ENCODE assay signal across 1 cellular context in genomic region chr1:222240536-222241181, GRCh38.
A peak's percentile ranks its signal among the peaks of the same experiment; 100 is the strongest.
TF ChIP-seq lines count a peak whose summit lies in the region.

No MANE protein-coding gene starts in this region.

TF ChIP-seq in K562, 482 proteins besides CTCF, POLR2A, EP300 and RAD21 (continued from another document and continues in another):
- TF ChIP-seq HNRNPL (IDR thresholded peaks at IDR 0.05; ENCODE audit: low read depth, low read length) (no peak), SIX5 (IDR thresholded peaks at IDR 0.05; ENCODE audit: borderline replicate concordance in 1 of 2, insufficient read depth in 1 of 2, low read depth in 1 of 2, low read length in 2 of 2) (no peak), ZSCAN29 (IDR thresholded peaks at IDR 0.05) (no peak), ZEB2 (IDR thresholded peaks at IDR 0.05) (no peak), CTCFL (IDR thresholded peaks at IDR 0.05; ENCODE audit: borderline replicate concordance, insufficient read depth, low read depth, low read length, poor library complexity, severe bottlenecking) (no peak), ZNF444 (CRISPR knock-in tag; IDR thresholded peaks at IDR 0.05) (no peak), ZNF277 (CRISPR knock-in tag; IDR thresholded peaks at IDR 0.05; ENCODE audit: borderline replicate concordance) (no peak), KAT2B (IDR thresholded peaks at IDR 0.05; ENCODE audit: low read depth, low read length) (no peak), THRAP3 (IDR thresholded peaks at IDR 0.05; ENCODE audit: borderline replicate concordance) (no peak), SMARCC2 (IDR thresholded peaks at IDR 0.05; ENCODE audit: low read depth) (peak; percentile 54; the same call in 1 of the 2 replicates), ZNF197 (CRISPR knock-in tag; IDR thresholded peaks at IDR 0.05; ENCODE audit: low read depth) (no peak), ZNF764 (CRISPR knock-in tag; IDR thresholded peaks at IDR 0.05; ENCODE audit: low read depth) (no peak), TAL1 (IDR thresholded peaks at IDR 0.05) (peak; percentile 72), RFX7 (CRISPR knock-in tag; IDR thresholded peaks at IDR 0.05) (no peak), LARP7 (IDR thresholded peaks at IDR 0.05) (no peak), ZBTB17 (CRISPR knock-in tag; IDR thresholded peaks at IDR 0.05) (no peak), ZNF699 (CRISPR knock-in tag; IDR thresholded peaks at IDR 0.05; ENCODE audit: insufficient replicate concordance) (no peak), POLR3A (IDR thresholded peaks at IDR 0.05; ENCODE audit: borderline replicate concordance, extremely low read depth, insufficient read depth, insufficient read length) (no peak), JUND (IDR thresholded peaks at IDR 0.05; ENCODE audit: borderline replicate concordance, low read depth, low read length) (peak; percentile 80), JUND (tag; IDR thresholded peaks at IDR 0.05; ENCODE audit: borderline replicate concordance, low read depth, low read length) (peak; percentile 93; the same call in 2 of the 3 replicates), MEIS2 (IDR thresholded peaks at IDR 0.05; ENCODE audit: partially characterized antibody) (no peak), MGA (IDR thresholded peaks at IDR 0.05) (peak; percentile 60), DLX4 (CRISPR knock-in tag; IDR thresholded peaks at IDR 0.05) (no peak), PTRF (tag; IDR thresholded peaks at IDR 0.05) (no peak), MBD2 (IDR thresholded peaks at IDR 0.05; ENCODE audit: borderline replicate concordance, low read depth) (no peak), ZNF551 (CRISPR knock-in tag; IDR thresholded peaks at IDR 0.05) (no peak), NR4A1 (CRISPR knock-in tag; IDR thresholded peaks at IDR 0.05) (no peak), NR4A1 (tag; IDR thresholded peaks at IDR 0.05) (peak; percentile 51; the same call in 1 of the 2 replicates), GATAD2B (IDR thresholded peaks at IDR 0.05; ENCODE audit: borderline replicate concordance) (no peak), KLF10 (CRISPR knock-in tag; IDR thresholded peaks at IDR 0.05) (no peak), FOXK1 (CRISPR knock-in tag; IDR thresholded peaks at IDR 0.05; ENCODE audit: borderline replicate concordance) (no peak), SFPQ (IDR thresholded peaks at IDR 0.05; ENCODE audit: low read depth, low read length) (no peak), LCOR (CRISPR knock-in tag; IDR thresholded peaks at IDR 0.05) (no peak), ZNF778 (CRISPR knock-in tag; IDR thresholded peaks at IDR 0.05) (no peak), HDAC1 (IDR thresholded peaks at IDR 0.05) (peak in 1 of 2 experiments; percentile 40; a peak in 1 of 4 replicates), PHB (CRISPR knock-in tag; IDR thresholded peaks at IDR 0.05) (no peak), SIN3B (IDR thresholded peaks at IDR 0.05; ENCODE audit: low read depth) (no peak), NFIX (CRISPR knock-in tag; IDR thresholded peaks at IDR 0.05; ENCODE audit: low read depth) (no peak), KDM5B (IDR thresholded peaks at IDR 0.05; ENCODE audit: insufficient replicate concordance, low read depth, low read length) (no peak), TGIF2 (CRISPR knock-in tag; IDR thresholded peaks at IDR 0.05) (no peak), ATF7 (IDR thresholded peaks at IDR 0.05) (no peak), SAFB (IDR thresholded peaks at IDR 0.05; ENCODE audit: borderline replicate concordance, low read depth, low read length) (no peak), ZFP36 (IDR thresholded peaks at IDR 0.05; ENCODE audit: low read depth, low read length, partially characterized antibody) (peak; percentile 63), CHD4 (IDR thresholded peaks at IDR 0.05; ENCODE audit: insufficient read depth, insufficient replicate concordance, low read depth, low read length, poor library complexity, severe bottlenecking) (no peak), STAT5B (CRISPR knock-in tag; IDR thresholded peaks at IDR 0.05) (no peak), POLR2G (IDR thresholded peaks at IDR 0.05; ENCODE audit: low read depth, low read length) (no peak), NCOA2 (IDR thresholded peaks at IDR 0.05; ENCODE audit: partially characterized antibody in 2 of 2) (no peak), ZBTB34 (CRISPR knock-in tag; IDR thresholded peaks at IDR 0.05) (no peak), IRF9 (tag; IDR thresholded peaks at IDR 0.05) (no peak), TRIM24 (IDR thresholded peaks at IDR 0.05) (peak; percentile 64 to 77), ILK (tag; IDR thresholded peaks at IDR 0.05; ENCODE audit: borderline replicate concordance, low read depth) (no peak), ETS2 (tag; IDR thresholded peaks at IDR 0.05; ENCODE audit: borderline replicate concordance, poor library complexity, severe bottlenecking) (no peak), NBN (IDR thresholded peaks at IDR 0.05; ENCODE audit: low read depth) (no peak)
